19 cellular contexts compared by ENCODE assay signal in the genomic region with DNA sequence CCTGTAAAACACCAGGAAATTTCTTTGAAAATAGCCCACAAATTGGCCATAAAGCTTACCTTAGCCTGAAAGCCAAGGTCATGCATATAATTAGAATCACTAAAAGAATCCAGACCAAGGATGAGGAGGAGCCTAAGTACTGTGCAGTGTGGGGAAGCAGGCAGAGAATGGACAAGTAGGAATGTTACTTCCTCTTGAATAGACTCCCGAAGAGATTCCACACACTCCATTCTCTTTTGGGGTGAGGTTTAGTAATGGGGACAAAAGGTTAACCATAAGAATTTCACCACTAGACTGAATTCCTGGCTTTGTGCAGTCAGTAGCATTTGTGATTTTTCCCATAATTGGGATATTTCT. TPM values are rescaled to one million over a fixed set of nuclear protein-coding genes. Genes with fewer than 3 reads are reported as not detected.
DNase-seq lines count a peak whose midpoint lies in the region; ATAC-seq, FAIRE-seq and TF ChIP-seq lines count a peak whose summit lies in the region.
"Had no signal": no experiment of that assay in that cellular context is flagged by ENCODE, and none has a peak within 500 bp of the region (broad histone marks: within the 10 kb centered on the region; RNA-seq: fewer than 3 reads in every experiment).

No MANE protein-coding gene starts in this region.

- no peaks in the 10 kb centered on the region for H3K79me2 ChIP-seq in GM23248 (ENCODE audit: insufficient read depth)
- H3K79me2 ChIP-seq in astrocyte (ENCODE audit: insufficient read depth, low read length), result no peaks in the 10 kb centered on the region

- H3K9ac ChIP-seq in GM23248, result no peak overlapping the region
- H3K9ac ChIP-seq in astrocyte (ENCODE audit: low read length), result no peak overlapping the region
- H3K9ac ChIP-seq: BLaER1 treated with 17β-estradiol and CSF1 and Interleukin-3, amounts not matched to agents 10 nM and 100 nM had no signal

- 28 to 30% methylated on average over 1 of the region's 1 CpG for WGBS in GM23248 (ENCODE audit: low coverage in 1 of 2, low lambda C conversion rate in 2 of 2, missing lambda C conversion rate in 2 of 2), 2 experiments
- WGBS in pancreas, 2 donors, result 9 to 19% methylated on average over 1 of the region's 1 CpG

- FAIRE-seq in astrocyte (lab: Jason Lieb, UNC) (peak; percentile 88), pancreas (lab: Jason Lieb, UNC) (no peak)

- H3K36me3 ChIP-seq in GM23248 (ENCODE audit: low read depth) (no peaks in the 10 kb centered on the region), astrocyte (ENCODE audit: insufficient read depth, low read length) (no peaks in the 10 kb centered on the region), pancreas (no peaks in the 10 kb centered on the region)
- H3K36me3 ChIP-seq: BLaER1 treated with 17β-estradiol and CSF1 and Interleukin-3, amounts not matched to agents 10 nM and 100 nM; cardiac muscle cell; gastroesophageal sphincter had no signal

- no peak overlapping the region for H2AFZ ChIP-seq in GM23248
- no peak overlapping the region for H2AFZ ChIP-seq in astrocyte (ENCODE audit: low read depth, low read length)

- no peak overlapping the region for H3K4me3 ChIP-seq in GM23248
- H3K4me3 ChIP-seq in astrocyte (ENCODE audit: insufficient read depth, low read depth, low read length), result no peak overlapping the region
- H3K4me3 ChIP-seq in foreskin fibroblast (ENCODE audit: low read depth in 1 of 2, low read length in 2 of 2), result no peak overlapping the region
- no peak overlapping the region for H3K4me3 ChIP-seq in pancreas
- H3K4me3 ChIP-seq: BLaER1 treated with 17β-estradiol and CSF1 and Interleukin-3, amounts not matched to agents 10 nM and 100 nM; cardiac muscle cell; gastroesophageal sphincter had no signal

- H3K36me3 Mint-ChIP-seq in astrocyte (ENCODE audit: low read depth, unreplicated experiment), result no peaks in the 10 kb centered on the region
- H3K36me3 Mint-ChIP-seq in stimulated activated memory B cell treated with anti-CD40 and anti-IgM and Interleukin-4, amounts not matched to agents 10 μg/mL and 1 μg/mL and 100 μg/mL, for 72 hours, result no peaks in the 10 kb centered on the region

- H3K27ac Mint-ChIP-seq in astrocyte (ENCODE audit: unreplicated experiment), result peak overlapping the region; percentile 35
- no peak overlapping the region for H3K27ac Mint-ChIP-seq in stimulated activated memory B cell treated with anti-CD40 and anti-IgM and Interleukin-4, amounts not matched to agents 10 μg/mL and 1 μg/mL and 100 μg/mL, for 72 hours
- H3K27ac Mint-ChIP-seq: activated CD4-positive, alpha-beta T cell treated with anti-CD3 and anti-CD28 coated beads for 36 hours; endodermal cell had no signal

- H3K4me1 Mint-ChIP-seq in astrocyte (ENCODE audit: low read depth, unreplicated experiment), result peaks cover 18% of the 10 kb centered on the region
- peaks cover under 1% of the 10 kb centered on the region for H3K4me1 Mint-ChIP-seq in stimulated activated memory B cell treated with anti-CD40 and anti-IgM and Interleukin-4, amounts not matched to agents 10 μg/mL and 1 μg/mL and 100 μg/mL, for 72 hours
- H3K4me1 Mint-ChIP-seq: activated CD4-positive, alpha-beta T cell treated with anti-CD3 and anti-CD28 coated beads for 36 hours had no signal

- no peak overlapping the region for H3K27ac ChIP-seq in GM23248
- H3K27ac ChIP-seq in astrocyte (ENCODE audit: low read depth, low read length), result no peak overlapping the region
- peak overlapping the region in 2 of 4 donors; percentile 22 to 51 for H3K27ac ChIP-seq in pancreas
- H3K27ac ChIP-seq: BLaER1 treated with 17β-estradiol and CSF1 and Interleukin-3, amounts not matched to agents 10 nM and 100 nM; cardiac muscle cell; gastroesophageal sphincter had no signal

- no peaks in the 10 kb centered on the region for H3K9me3 Mint-ChIP-seq in astrocyte (ENCODE audit: unreplicated experiment)
- no peaks in the 10 kb centered on the region for H3K9me3 Mint-ChIP-seq in stimulated activated memory B cell treated with anti-CD40 and anti-IgM and Interleukin-4, amounts not matched to agents 10 μg/mL and 1 μg/mL and 100 μg/mL, for 72 hours
- H3K9me3 Mint-ChIP-seq: endodermal cell had no signal

- H3K4me2 ChIP-seq in GM23248 (ENCODE audit: unreplicated experiment), result peak overlapping the region; percentile 4
- H3K4me2 ChIP-seq in astrocyte (ENCODE audit: low read length), result peak overlapping the region; percentile 37
- H3K4me2 ChIP-seq: BLaER1 treated with 17β-estradiol and CSF1 and Interleukin-3, amounts not matched to agents 10 nM and 100 nM had no signal

- DNase-seq in GM23248, result peak; percentile 33
- peak; percentile 96 for DNase-seq in astrocyte (ENCODE audit: low read depth)
- DNase-seq in foreskin fibroblast, result peak; percentile 12 to 32
- DNase-seq in pancreas, result no peak
- DNase-seq in SIG-M5 (lab: John Stamatoyannopoulos, UW), result no peak
- DNase-seq in ACHN, result no peak
- DNase-seq: activated CD4-positive, alpha-beta T cell treated with anti-CD3 and anti-CD28 coated beads for 36 hours; activated naive CD4-positive, alpha-beta T cell; DMS153; endodermal cell; NCI-H2029 treated with DMSO at 0.1 percent for 48 hours; NCI-H526; PC-3; stimulated activated CD4-positive, alpha-beta T cell treated with anti-CD3 and anti-CD28 coated beads, Interleukin-4, amount 100 ng/mL, for 24 hours had no signal

- in situ Hi-C loops in GM23248 (cut with MboI), result no loop called here
- in situ Hi-C loops in ACHN (cut with HindIII; ENCODE audit: low pct_ligation_motif_present, low pct_unique_long_range_greater_than_20kb, low sequenced_read_pairs), result no loop called here

- peaks cover 38% of the 10 kb centered on the region for H3K4me1 ChIP-seq in GM23248 (ENCODE audit: insufficient read depth)
- peaks cover 21% of the 10 kb centered on the region for H3K4me1 ChIP-seq in astrocyte (ENCODE audit: insufficient read depth, low read length)
- peaks cover 26 to 29% (median 28%) of the 10 kb centered on the region in 3 donors for H3K4me1 ChIP-seq in pancreas

- H3F3A ChIP-seq in GM23248 (ENCODE audit: insufficient read depth), result peaks cover 17% of the 10 kb centered on the region

- TF ChIP-seq CTCF in astrocyte (IDR thresholded peaks at IDR 0.05; ENCODE audit: insufficient read depth, low read depth, low read length) (no peak), foreskin fibroblast (IDR thresholded peaks at IDR 0.05; ENCODE audit: low read depth, low read length) (no peak), pancreas (IDR thresholded peaks at IDR 0.05) (no peak)

- H3K9me2 ChIP-seq in GM23248 (ENCODE audit: insufficient read depth), result no peaks in the 10 kb centered on the region

- no peak overlapping the region for H3K4me3 Mint-ChIP-seq in astrocyte (ENCODE audit: unreplicated experiment)
- no peak overlapping the region for H3K4me3 Mint-ChIP-seq in stimulated activated memory B cell treated with anti-CD40 and anti-IgM and Interleukin-4, amounts not matched to agents 10 μg/mL and 1 μg/mL and 100 μg/mL, for 72 hours
- H3K4me3 Mint-ChIP-seq: activated CD4-positive, alpha-beta T cell treated with anti-CD3 and anti-CD28 coated beads for 36 hours; endodermal cell had no signal

- ATAC-seq in pancreas (peak; percentile 19 to 57 (median 51)), HG03520 (IDR thresholded peaks at IDR 0.05; ENCODE audit: unreplicated experiment) (no peak)
- ATAC-seq in stimulated activated memory B cell treated with anti-CD40 and anti-IgM and Interleukin-4, amounts not matched to agents 10 μg/mL and 1 μg/mL and 100 μg/mL, for 72 hours, result no peak
- ATAC-seq: activated CD4-positive, alpha-beta T cell treated with anti-CD3 and anti-CD28 coated beads for 36 hours; gastroesophageal sphincter; PC-3 had no signal

- H3K9me3 ChIP-seq in GM23248 (ENCODE audit: low read depth) (no peaks in the 10 kb centered on the region), astrocyte (ENCODE audit: insufficient read depth, low read depth, low read length) (no peaks in the 10 kb centered on the region), pancreas (no peaks in the 10 kb centered on the region)
- H3K9me3 ChIP-seq: gastroesophageal sphincter had no signal

- H4K20me1 ChIP-seq in GM23248 (ENCODE audit: insufficient read depth), result no peaks in the 10 kb centered on the region
- H4K20me1 ChIP-seq in astrocyte (ENCODE audit: insufficient read depth, low read length), result no peaks in the 10 kb centered on the region
- H4K20me1 ChIP-seq: BLaER1 treated with 17β-estradiol and CSF1 and Interleukin-3, amounts not matched to agents 10 nM and 100 nM had no signal

- no peaks in the 10 kb centered on the region for H3K27me3 Mint-ChIP-seq in astrocyte (ENCODE audit: low read depth, unreplicated experiment)
- no peaks in the 10 kb centered on the region for H3K27me3 Mint-ChIP-seq in stimulated activated memory B cell treated with anti-CD40 and anti-IgM and Interleukin-4, amounts not matched to agents 10 μg/mL and 1 μg/mL and 100 μg/mL, for 72 hours

- intact Hi-C loops in pancreas (cut with DNase I), result no loop called here

- no peaks in the 10 kb centered on the region for H3K27me3 ChIP-seq in GM23248 (replicated peaks; ENCODE audit: insufficient read depth)
- H3K27me3 ChIP-seq in astrocyte (ENCODE audit: insufficient read depth, low read length), result no peaks in the 10 kb centered on the region
- no peaks in the 10 kb centered on the region for H3K27me3 ChIP-seq in pancreas
- H3K27me3 ChIP-seq: BLaER1 treated with 17β-estradiol and CSF1 and Interleukin-3, amounts not matched to agents 10 nM and 100 nM; gastroesophageal sphincter had no signal

RNA-seq across cellular contexts. Expression of gene MARCKS, which starts 27.5 kb away (rescaled TPM):
- total RNA-seq in GM23248 (2014; rRNA removed; shearing (Covaris generic)), result 154 and 210 TPM in 2 replicates
- polyA plus RNA-seq in GM23248 (2016; fragmentation: Nextera tagmentation; extraction: Ambion mirVana) (105 and 109 TPM in 2 replicates), pancreas (10 to 100 TPM; 14.0 to 24.3 TPM)
- total RNA-seq in astrocyte (240 and 261 TPM in 2 replicates), pancreas (100 to 1,000 TPM in 2 of 6 donors, 10 to 100 TPM in 4; 36.2 to 118 (median 66.0) TPM)

Comparison
In these comparisons a context has a peak if more than half of its experiments do, and no peak if none do; other contexts are left out.
1. DNase-seq: peak in GM23248 (single experiment), astrocyte (single experiment) and foreskin fibroblast (2 of 2); none in pancreas (0 of 6), SIG-M5 (single experiment) and ACHN (single experiment).
2. ATAC-seq: peak in pancreas (4 of 4); none in HG03520 (single experiment) and stimulated activated memory B cell treated with anti-CD40 and anti-IgM and Interleukin-4, amounts not matched to agents 10 μg/mL and 1 μg/mL and 100 μg/mL, for 72 hours (single experiment).